In the genomic region with DNA sequence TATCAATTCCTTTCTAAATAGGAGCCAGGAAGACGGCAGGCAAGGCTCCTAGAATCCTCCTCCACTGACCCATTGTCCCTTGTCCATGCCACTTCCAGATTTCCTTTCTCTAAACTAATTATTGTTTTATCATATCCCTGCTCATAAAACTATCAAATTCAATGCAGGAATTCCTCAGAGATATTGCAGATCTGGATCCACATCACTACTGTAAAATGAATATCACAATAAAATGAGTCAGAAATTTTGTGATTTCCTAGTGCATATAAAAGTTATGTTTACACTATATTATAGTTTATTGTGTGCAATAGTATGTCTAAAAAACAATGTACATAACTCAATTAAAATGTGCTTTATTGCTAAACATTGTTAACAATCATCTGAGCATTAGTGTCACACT, we compare ENCODE assay signal across 3 cellular contexts.
"Had no signal": no experiment of that assay in that cellular context is flagged by ENCODE, and none has a peak within 500 bp of the region (broad histone marks: within the 10 kb centered on the region; RNA-seq: fewer than 3 reads in every experiment).

No MANE protein-coding gene starts in this region.

- H3K4me3 ChIP-seq: GM12878 had no signal

- DNase-seq: GDM1, GF-D8 had no signal

- ATAC-seq: GM12878 had no signal
